In genomic region chr2:218216674-218217365, GRCh38 we compare ENCODE assay signal across 8 cellular contexts. TPM values are rescaled to one million over a fixed set of nuclear protein-coding genes. Genes with fewer than 3 reads are reported as not detected.
DNase-seq lines count a peak whose midpoint lies in the region; ATAC-seq, FAIRE-seq and TF ChIP-seq lines count a peak whose summit lies in the region.

Gene ARPC2 (plus strand): TSS chr2:218217189. CDS start chr2:218217471, 282 bp downstream.

- no peak for TF ChIP-seq CTCF in Loucy (conservative IDR thresholded peaks at IDR 0.05; ENCODE audit: low read length)
- no peak for TF ChIP-seq CTCF in fibroblast of pulmonary artery (IDR thresholded peaks at IDR 0.05; ENCODE audit: low read length, missing control alignments)
- TF ChIP-seq CTCF in natural killer cell (IDR thresholded peaks at IDR 0.05), result no peak

- peak; percentile 65; the same call in 1 of the 2 replicates for TF ChIP-seq POLR2A in H54 (IDR thresholded peaks at IDR 0.05; ENCODE audit: low read depth, low read length)

- H3K9me3 ChIP-seq in Loucy (ENCODE audit: insufficient read depth, low read depth, low read length), result no peaks in the 10 kb centered on the region

- peaks cover 53% of the 10 kb centered on the region for H3K79me2 ChIP-seq in Loucy (ENCODE audit: insufficient read depth, low read length)

- H3K36me3 Mint-ChIP-seq in natural killer cell, result peaks cover 11% of the 10 kb centered on the region

- peaks cover 46 to 48% of the 10 kb centered on the region in 2 donors for H3K4me1 Mint-ChIP-seq in natural killer cell

- H3K9me2 ChIP-seq in Loucy (replicated peaks; ENCODE audit: low read depth, low read length), result no peaks in the 10 kb centered on the region

- ATAC-seq in natural killer cell, result peak; percentile 81 to 92 (median 87)

- intact Hi-C loops in natural killer cell (cut with micrococcal nuclease), result loop anchor here (1.0 to 5.0 kb wide), 5 partner anchors 12 to 680 kb away; partner anchors contain the start of genes AAMP, CTDSP1, CXCR2 and PNKD

- peaks cover 4% of the 10 kb centered on the region for H3K27me3 ChIP-seq in Loucy (ENCODE audit: insufficient read depth, low read length, poor library complexity, severe bottlenecking)

- peaks cover 4% of the 10 kb centered on the region; the same call in 1 of the 2 replicates for H3F3A ChIP-seq in Loucy (ENCODE audit: low read depth)

- H3K9ac ChIP-seq in Loucy (ENCODE audit: low read depth, low read length, poor library complexity, severe bottlenecking), result peak within 1 kb of the TSS; percentile 99

- peak within 1 kb of the TSS; percentile 98 to 99 for H3K27ac Mint-ChIP-seq in natural killer cell

- peak; percentile 95 for DNase-seq in EL
- peak; percentile 81 for DNase-seq in H54 (ENCODE audit: insufficient read length, low spot score)
- DNase-seq in SHP77 (lab: John Stamatoyannopoulos, UW), result peak; percentile 86 to 88
- peak; percentile 95 for DNase-seq in activated effector memory CD4-positive, alpha-beta T cell treated with Interleukin-2 at 50 U/mL for 16 hours
- DNase-seq in fibroblast of pulmonary artery (ENCODE audit: low read depth), result peak; percentile 97
- DNase-seq in natural killer cell, result peak; percentile 97
- peak; percentile 87 to 96 (median 90) for DNase-seq in stimulated activated naive CD4-positive, alpha-beta T cell (lab: John Stamatoyannopoulos, UW)

- H3K4me2 ChIP-seq in Loucy (ENCODE audit: low read depth, low read length, poor library complexity, severe bottlenecking), result peak within 1 kb of the TSS; percentile 93

- peaks cover 46% of the 10 kb centered on the region for H4K20me1 ChIP-seq in Loucy (ENCODE audit: insufficient read depth, low read length, poor library complexity, severe bottlenecking)

- no peaks in the 10 kb centered on the region; the same call in 1 of the 2 replicates for H3K36me3 ChIP-seq in Loucy (ENCODE audit: insufficient read depth, low read length)

- peak; percentile 60 for FAIRE-seq in H54 (lab: Jason Lieb, UNC)

- H3K9me3 Mint-ChIP-seq in natural killer cell, result no peaks in the 10 kb centered on the region

- peak within 1 kb of the TSS; percentile 96 for H3K4me3 Mint-ChIP-seq in natural killer cell

- H3K4me3 ChIP-seq in Loucy (ENCODE audit: low read length, poor library complexity, severe bottlenecking) (peak within 1 kb of the TSS; percentile 87), fibroblast of pulmonary artery (replicated peaks; ENCODE audit: low read depth, low read length) (peak within 1 kb of the TSS; percentile 96)

- no peaks in the 10 kb centered on the region for H3K27me3 Mint-ChIP-seq in natural killer cell (ENCODE audit: low read depth in 2 of 2)

- H3K4me1 ChIP-seq in Loucy (ENCODE audit: insufficient read depth, low read length, poor library complexity, severe bottlenecking), result peaks cover 27% of the 10 kb centered on the region

- H2AFZ ChIP-seq in Loucy (ENCODE audit: low read length), result peak within 1 kb of the TSS; percentile 90

RNA-seq across cellular contexts. Expression of gene ARPC2, which starts in this region (rescaled TPM):
- total RNA-seq in natural killer cell, result 100 to 1,000 TPM; 824 to 880 (median 830) TPM

Comparison
In these comparisons a context has a peak if more than half of its experiments do, and no peak if none do; other contexts are left out.
1. Peak in every context shown above with its lines: DNase-seq, ATAC-seq and H3K4me3 ChIP-seq.